ENCODE assay signal across 17 cellular contexts in the genomic region with DNA sequence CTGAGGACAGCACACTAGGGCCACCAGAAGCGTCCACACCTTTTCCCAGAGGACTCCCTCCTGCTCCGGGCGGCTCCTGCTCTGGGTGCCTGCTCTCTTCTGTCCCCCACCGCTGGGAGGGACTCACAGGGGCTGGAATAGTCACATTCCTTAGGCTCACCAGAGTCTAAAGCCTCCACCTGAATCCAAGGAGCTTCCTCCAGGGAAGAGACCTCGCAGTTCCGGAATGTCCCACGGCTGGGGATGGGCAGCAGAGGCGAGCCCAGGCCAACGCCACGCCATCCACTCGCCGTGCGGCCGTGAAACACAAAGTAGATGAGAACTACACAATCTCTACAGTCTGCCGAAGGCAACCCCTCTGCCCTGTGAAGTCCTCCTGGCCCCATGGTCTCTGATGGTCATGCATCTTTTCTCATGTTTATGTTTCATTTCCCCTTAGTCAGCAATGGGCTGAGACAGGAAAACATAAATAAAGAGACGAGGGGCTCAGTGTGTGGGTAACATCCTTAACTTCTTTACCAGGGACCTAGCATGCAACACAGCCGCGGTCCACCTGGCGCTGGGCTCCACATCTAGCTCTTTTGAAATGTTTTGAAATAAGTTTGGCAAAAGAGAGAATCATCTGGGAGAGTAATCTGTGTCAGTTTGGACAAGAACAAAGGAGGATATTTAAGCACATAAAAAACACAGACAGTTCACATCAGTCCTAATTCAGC.
DNase-seq lines count a peak whose midpoint lies in the region; ATAC-seq and TF ChIP-seq lines count a peak whose summit lies in the region.
"Had no signal": no experiment of that assay in that cellular context is flagged by ENCODE, and none has a peak within 500 bp of the region (broad histone marks: within the 10 kb centered on the region; RNA-seq: fewer than 3 reads in every experiment).

No MANE protein-coding gene starts in this region.

- peak; percentile 16 for TF ChIP-seq RAD21 in Ishikawa (IDR thresholded peaks at IDR 0.05; ENCODE audit: low read depth)

- H3K36me3 Mint-ChIP-seq in type B pancreatic cell = peaks cover 26% of the 10 kb centered on the region

- DNase-seq in ecto neural progenitor cell (ENCODE audit: low spot score) (peak; percentile 47), mesenteric fat pad (ENCODE audit: low spot score) (peak; percentile 79), type B pancreatic cell (ENCODE audit: extremely low spot score, unreplicated experiment) (peak; percentile 58), GF-D8 (lab: John Stamatoyannopoulos, UW) (no peak)
- DNase-seq: activated CD4-positive, CD25-positive, alpha-beta regulatory T cell treated with anti-CD3 and anti-CD28 coated beads, Interleukin-2, amount 50 U/mL, for 72 hours; activated gamma-delta T cell; hippocampal formation; kidney glomerular epithelial cell; NCI-H1436 treated with DMSO at 0.1 percent for 48 hours; NCI-H82; nucleus accumbens; PC-9; SK-N-SH; stimulated activated CD4-positive, alpha-beta T cell treated with anti-CD3 and anti-CD28 coated beads, Interleukin-2, amount 100 ng/mL, for 48 hours had no signal

- H3K27ac Mint-ChIP-seq in type B pancreatic cell = no peak overlapping the region

- no peak overlapping the region for H3K4me3 Mint-ChIP-seq in type B pancreatic cell

- TF ChIP-seq EP300 in Ishikawa (IDR thresholded peaks at IDR 0.05; ENCODE audit: borderline replicate concordance) = peak; percentile 94

- TF ChIP-seq CTCF in type B pancreatic cell (conservative IDR thresholded peaks at IDR 0.05) = no peak

- ATAC-seq in GM21390 (IDR thresholded peaks at IDR 0.05; ENCODE audit: unreplicated experiment) (no peak), HG02973 (IDR thresholded peaks at IDR 0.05; ENCODE audit: unreplicated experiment) (no peak)

- H3K27me3 Mint-ChIP-seq in type B pancreatic cell = no peaks in the 10 kb centered on the region

- H3K4me1 Mint-ChIP-seq in type B pancreatic cell (ENCODE audit: unreplicated experiment) = peaks cover 14% of the 10 kb centered on the region

- no peaks in the 10 kb centered on the region for H3K9me3 Mint-ChIP-seq in type B pancreatic cell

TF ChIP-seq in Ishikawa, 13 proteins besides CTCF, POLR2A, EP300 and RAD21:
- 0 out of 2 replicates have a peak, but pooled peaks have one; percentile 59 for TF ChIP-seq TAF1 (IDR thresholded peaks at IDR 0.05; ENCODE audit: low read depth)
- TF ChIP-seq YY1 (IDR thresholded peaks at IDR 0.05; ENCODE audit: low read depth) = peak; percentile 57; the same call in 1 of the 2 replicates
- peak; percentile 79 for TF ChIP-seq NFIC (IDR thresholded peaks at IDR 0.05)
- peak; percentile 85 for TF ChIP-seq MAX (IDR thresholded peaks at IDR 0.05)
- TF ChIP-seq EGR1 (IDR thresholded peaks at IDR 0.05) = no peak
- TF ChIP-seq ZBTB7A (IDR thresholded peaks at IDR 0.05; ENCODE audit: low read depth) = peak; percentile 71
- peak; percentile 90 for TF ChIP-seq TEAD4 (IDR thresholded peaks at IDR 0.05)
- TF ChIP-seq FOXM1 (IDR thresholded peaks at IDR 0.05; ENCODE audit: borderline replicate concordance, low read depth) = peak; percentile 90
- TF ChIP-seq CEBPB (IDR thresholded peaks at IDR 0.05) = no peak
- no peak for TF ChIP-seq REST (IDR thresholded peaks at IDR 0.05; ENCODE audit: low read depth)
- TF ChIP-seq, protein P1, sequence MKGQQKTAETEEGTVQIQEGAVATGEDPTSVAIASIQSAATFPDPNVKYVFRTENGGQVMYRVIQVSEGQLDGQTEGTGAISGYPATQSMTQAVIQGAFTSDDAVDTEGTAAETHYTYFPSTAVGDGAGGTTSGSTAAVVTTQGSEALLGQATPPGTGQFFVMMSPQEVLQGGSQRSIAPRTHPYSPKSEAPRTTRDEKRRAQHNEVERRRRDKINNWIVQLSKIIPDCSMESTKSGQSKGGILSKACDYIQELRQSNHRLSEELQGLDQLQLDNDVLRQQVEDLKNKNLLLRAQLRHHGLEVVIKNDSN (IDR thresholded peaks at IDR 0.05) = no peak
- peak; percentile 96 for TF ChIP-seq TCF12 (IDR thresholded peaks at IDR 0.05; ENCODE audit: low read depth)
